ENCODE assay signal across 21 cellular contexts in the genomic region with DNA sequence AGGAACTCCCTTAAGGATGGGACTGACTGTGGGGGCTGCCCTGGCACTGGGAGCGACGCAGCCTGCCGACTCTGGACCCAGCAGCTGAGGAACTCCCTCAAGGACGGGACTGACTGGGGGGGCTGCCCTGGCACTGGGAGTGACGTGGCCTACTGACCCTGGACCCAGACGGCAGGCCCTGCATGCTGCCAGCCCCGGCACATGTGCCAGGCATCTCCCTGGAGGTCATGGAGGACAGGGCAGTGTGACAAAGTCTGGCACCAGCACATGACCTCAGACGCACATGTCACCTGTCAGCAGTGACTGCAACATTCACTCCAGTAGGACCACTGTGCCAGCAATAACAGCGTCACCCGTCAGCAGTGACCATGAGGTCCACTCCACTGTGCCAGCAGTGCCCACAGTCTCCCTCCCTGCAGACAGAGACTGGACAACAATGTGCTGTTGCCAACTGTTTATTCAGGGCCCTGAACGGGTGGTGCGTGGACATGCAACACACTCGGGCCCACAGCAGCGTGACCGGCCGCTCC. TPM values are rescaled to one million over a fixed set of nuclear protein-coding genes. Genes with fewer than 3 reads are reported as not detected.
DNase-seq lines count a peak whose midpoint lies in the region; ATAC-seq, FAIRE-seq and TF ChIP-seq lines count a peak whose summit lies in the region.
"Had no signal": no experiment of that assay in that cellular context is flagged by ENCODE, and none has a peak within 500 bp of the region (broad histone marks: within the 10 kb centered on the region; RNA-seq: fewer than 3 reads in every experiment).

No MANE protein-coding gene starts in this region.

- DNase-seq in A549 (ENCODE audit: low read depth in 1 of 2, low spot score in 1 of 2) (no peak), cerebellum (ENCODE audit: low spot score) (peak; percentile 61), right cardiac atrium (peak; percentile 79 to 85 (median 82)), psoas muscle (peak; percentile 84 to 94), NCI-H2171 (lab: John Stamatoyannopoulos, UW) (no peak)
- DNase-seq: activated naive CD8-positive, alpha-beta T cell treated with anti-CD3 and anti-CD28 coated beads for 36 hours; activated T-cell treated with anti-CD3 and anti-CD28 coated beads, Interleukin-2, amount 50 U/mL, for 48 hours; CD4-positive, CD25-positive, alpha-beta regulatory T cell; cerebellar nuclear complex; foreskin melanocyte; mesendoderm; NCI-H748 treated with DMSO at 0.1 percent for 48 hours; PC-3 had no signal

- no peaks in the 10 kb centered on the region for H3K27me3 Mint-ChIP-seq in stimulated activated memory B cell treated with anti-CD40 and anti-IgM and Interleukin-4, amounts not matched to agents 10 μg/mL and 1 μg/mL and 100 μg/mL, for 72 hours
- H3K27me3 Mint-ChIP-seq: activated naive CD8-positive, alpha-beta T cell treated with anti-CD3 and anti-CD28 coated beads for 36 hours had no signal

- POLR2A ChIA-PET in A549 (lab: Yijun Ruan, JAX): interaction anchor here (1.2 kb wide), 1 partner anchor 38 kb away, joined by 3 read pairs; no protein-coding TSS in a partner anchor

- H3K27me3 ChIP-seq in right cardiac atrium (ENCODE audit: control insufficient read depth, insufficient read depth): no peaks in the 10 kb centered on the region
- no peaks in the 10 kb centered on the region for H3K27me3 ChIP-seq in psoas muscle (ENCODE audit: insufficient read depth in 3 of 3, low read length in 2 of 3)

- H3K4me3 Mint-ChIP-seq in stimulated activated memory B cell treated with anti-CD40 and anti-IgM and Interleukin-4, amounts not matched to agents 10 μg/mL and 1 μg/mL and 100 μg/mL, for 72 hours: no peak overlapping the region
- H3K4me3 Mint-ChIP-seq: activated naive CD8-positive, alpha-beta T cell treated with anti-CD3 and anti-CD28 coated beads for 36 hours had no signal

- peaks cover 11% of the 10 kb centered on the region for H3K4me1 ChIP-seq in A549
- no peaks in the 10 kb centered on the region for H3K4me1 ChIP-seq in right cardiac atrium (ENCODE audit: control insufficient read depth, insufficient read depth, low read length)
- H3K4me1 ChIP-seq in psoas muscle: peaks cover 29% of the 10 kb centered on the region

- TF ChIP-seq POLR2A in A549 (IDR thresholded peaks at IDR 0.05; ENCODE audit: low read length): no peak

- no peak for ATAC-seq in A549
- peak; percentile 63 to 64 for ATAC-seq in right cardiac atrium
- ATAC-seq in psoas muscle: peak; percentile 81 to 83 (median 82)
- no peak for ATAC-seq in stimulated activated memory B cell treated with anti-CD40 and anti-IgM and Interleukin-4, amounts not matched to agents 10 μg/mL and 1 μg/mL and 100 μg/mL, for 72 hours
- ATAC-seq in HG02571 (IDR thresholded peaks at IDR 0.05; ENCODE audit: unreplicated experiment): no peak
- no peak for ATAC-seq in GM21367 (IDR thresholded peaks at IDR 0.05; ENCODE audit: unreplicated experiment)
- ATAC-seq: PC-3 had no signal

- no peak for TF ChIP-seq CTCF in A549 (IDR thresholded peaks at IDR 0.05)
- TF ChIP-seq CTCF in psoas muscle (IDR thresholded peaks at IDR 0.05): no peak

- no peak for TF ChIP-seq RAD21 in A549 (conservative IDR thresholded peaks at IDR 0.05 in 1 of 2, IDR thresholded peaks at IDR 0.05 in 1 of 2)

- TF ChIP-seq EP300 in A549 (IDR thresholded peaks at IDR 0.05): no peak

- 79% methylated on average over 11 of the region's 16 CpGs for WGBS in A549 (ENCODE audit: missing lambda C conversion rate)
- WGBS in right cardiac atrium: 61% methylated on average over 16 of the region's 16 CpGs
- WGBS in psoas muscle, 3 donors: 26 to 36% (median 29%) methylated on average over 16 of the region's 16 CpGs

- H3K36me3 Mint-ChIP-seq in stimulated activated memory B cell treated with anti-CD40 and anti-IgM and Interleukin-4, amounts not matched to agents 10 μg/mL and 1 μg/mL and 100 μg/mL, for 72 hours: peaks cover 56% of the 10 kb centered on the region

- no peak overlapping the region for H3K4me2 ChIP-seq in A549

- peak overlapping the region in 1 of 2 experiments; percentile 35; a peak in 2 of 6 replicates for H3K27ac ChIP-seq in A549
- peak overlapping the region; percentile 85 for H3K27ac ChIP-seq in right cardiac atrium (ENCODE audit: low read length)
- peak overlapping the region; percentile 94 for H3K27ac ChIP-seq in psoas muscle
- H3K27ac ChIP-seq: SK-N-MC had no signal

- no peaks in the 10 kb centered on the region for H3K9me3 Mint-ChIP-seq in stimulated activated memory B cell treated with anti-CD40 and anti-IgM and Interleukin-4, amounts not matched to agents 10 μg/mL and 1 μg/mL and 100 μg/mL, for 72 hours
- H3K9me3 Mint-ChIP-seq: activated naive CD8-positive, alpha-beta T cell treated with anti-CD3 and anti-CD28 coated beads for 36 hours had no signal

- no peak overlapping the region for H3K27ac Mint-ChIP-seq in stimulated activated memory B cell treated with anti-CD40 and anti-IgM and Interleukin-4, amounts not matched to agents 10 μg/mL and 1 μg/mL and 100 μg/mL, for 72 hours
- H3K27ac Mint-ChIP-seq: activated naive CD8-positive, alpha-beta T cell treated with anti-CD3 and anti-CD28 coated beads for 36 hours; CD4-positive, CD25-positive, alpha-beta regulatory T cell had no signal

- intact Hi-C loops in right cardiac atrium (cut with DNase I) (loop anchor here in 3 of 4 donors (5.0 to 10.0 kb wide), 7 partner anchors 58 to 148 kb away; partner anchors contain the start of genes PHPT1 (in 2 of the 3), TMEM141 (in 2 of the 3), AJM1 (in 1 of the 3) and CCDC183 (in 1 of the 3)), psoas muscle (cut with DNase I) (loop anchor here in 1 of 2 donors (5.0 kb wide), 3 partner anchors 38 to 93 kb away; partner anchors contain the start of genes EDF1 and PHPT1)

- peaks cover 14% of the 10 kb centered on the region for H3K4me1 Mint-ChIP-seq in stimulated activated memory B cell treated with anti-CD40 and anti-IgM and Interleukin-4, amounts not matched to agents 10 μg/mL and 1 μg/mL and 100 μg/mL, for 72 hours

- CTCF ChIA-PET in A549 (lab: Yijun Ruan, JAX): interaction anchor here (0.7 to 1.4 kb wide), 2 partner anchors 77 to 127 kb away, joined by 3 read pairs; no protein-coding TSS in a partner anchor

- no peak for FAIRE-seq in A549 (lab: Jason Lieb, UNC)
- FAIRE-seq: TTC549, urothelium cell line had no signal

- no peaks in the 10 kb centered on the region for H3K9me3 ChIP-seq in A549
- H3K9me3 ChIP-seq in right cardiac atrium (ENCODE audit: control insufficient read depth, low read length): no peaks in the 10 kb centered on the region
- H3K9me3 ChIP-seq in psoas muscle: no peaks in the 10 kb centered on the region

- H3K36me3 ChIP-seq in psoas muscle (ENCODE audit: insufficient read depth in 1 of 2, low read depth in 1 of 2): peaks cover 23 to 36% of the 10 kb centered on the region in 2 donors

- H3K4me3 ChIP-seq in A549: no peak overlapping the region
- no peak overlapping the region for H3K4me3 ChIP-seq in right cardiac atrium (ENCODE audit: low read length)
- H3K4me3 ChIP-seq in psoas muscle: peak overlapping the region; percentile 50
- H3K4me3 ChIP-seq: SK-N-MC had no signal

RNA-seq across cellular contexts. Expression of gene FBXW5, which starts 4.5 kb away (rescaled TPM):
- polyA plus RNA-seq in A549 (2011; rRNA removed) (37.3 and 37.5 TPM in 2 replicates), A549 (2017; fragmentation: RNase III; extraction: RNeasy Plus Mini Kit Qiagen cat#74134 plus additional on column Dnase treatment) (59.3 to 61.4 TPM (median 59.5 TPM) in 3 replicates), right cardiac atrium (150 TPM), psoas muscle (100 to 1,000 TPM; 202 to 261 (median 213) TPM)
- polyA plus RNA-seq in A549 (2012; cell fraction: cytosol; rRNA removed): 101 and 139 TPM in 2 replicates
- 343 and 496 TPM in 2 replicates for polyA plus RNA-seq in A549 (2012; cell fraction: nucleus; rRNA removed)
- 54.3 and 84.8 TPM in 2 replicates for polyA minus RNA-seq in A549 (2011; rRNA and poly(A)+ RNA removed)
- total RNA-seq in cerebellum (43.7 TPM), right cardiac atrium (100 to 1,000 TPM; 108 to 139 (median 120) TPM), psoas muscle (100 to 1,000 TPM; 135 to 236 (median 171) TPM)

RNA-seq across cellular contexts. Expression of gene C8G, which starts 5.0 kb away (rescaled TPM):
- polyA plus RNA-seq in A549 (2011; rRNA removed) (0.41 and 0.45 TPM in 2 replicates), A549 (2017; fragmentation: RNase III; extraction: RNeasy Plus Mini Kit Qiagen cat#74134 plus additional on column Dnase treatment) (1.1 to 1.3 TPM (median 1.1 TPM) in 3 replicates), right cardiac atrium (1.4 TPM), psoas muscle (1 to 10 TPM; 3.4 to 6.0 (median 4.5) TPM)
- 1.2 TPM in 2 replicates for polyA plus RNA-seq in A549 (2012; cell fraction: cytosol; rRNA removed)
- 3.6 and 7.5 TPM in 2 replicates for polyA plus RNA-seq in A549 (2012; cell fraction: nucleus; rRNA removed)
- not detected in 2 replicates for polyA minus RNA-seq in A549 (2011; rRNA and poly(A)+ RNA removed)
- total RNA-seq in cerebellum (not detected), right cardiac atrium (1 to 10 TPM; 1.0 to 1.8 (median 1.4) TPM), psoas muscle (1 to 10 TPM; 1.7 to 7.9 (median 5.9) TPM)
- polyA plus RNA-seq: neural cell had no signal

RNA-seq across cellular contexts. Expression of gene LCN12, which starts 12.0 kb away (rescaled TPM):
- polyA plus RNA-seq in A549 (2011; rRNA removed): 0.74 and 1.8 TPM in 2 replicates
- polyA plus RNA-seq in A549 (2012; cell fraction: cytosol; rRNA removed): 1.2 and 1.4 TPM in 2 replicates
- polyA plus RNA-seq in A549 (2012; cell fraction: nucleus; rRNA removed): 24.8 and 36.0 TPM in 2 replicates
- polyA plus RNA-seq in A549 (2017; fragmentation: RNase III; extraction: RNeasy Plus Mini Kit Qiagen cat#74134 plus additional on column Dnase treatment): 2.8 to 3.6 TPM (median 3.0 TPM) in 3 replicates
- polyA minus RNA-seq in A549 (2011; rRNA and poly(A)+ RNA removed): 0.70 and 0.88 TPM in 2 replicates
- 0.36 TPM for total RNA-seq in cerebellum
- 10 to 100 TPM in 3 of 4 donors, 1 to 10 TPM in 1; 9.8 to 21.2 (median 13.1) TPM for total RNA-seq in right cardiac atrium
- 7.0 TPM for polyA plus RNA-seq in right cardiac atrium
- 1 to 10 TPM in 1 of 4 donors, under 1 TPM in 2, not detected in 1; 0.38 to 1.5 (median 0.48) TPM for total RNA-seq in psoas muscle
- polyA plus RNA-seq in psoas muscle: under 1 TPM; 0.06 to 0.17 (median 0.13) TPM
- total RNA-seq: A673 had no signal
- polyA plus RNA-seq: CD4-positive, CD25-positive, alpha-beta regulatory T cell had no signal

RNA-seq across cellular contexts. Expression of gene PTGDS, which starts 37.2 kb away (rescaled TPM):
- 0.31 and 0.33 TPM in 2 replicates for polyA plus RNA-seq in A549 (2011; rRNA removed)
- 0.50 and 0.61 TPM in 2 replicates for polyA plus RNA-seq in A549 (2012; cell fraction: cytosol; rRNA removed)
- 0.66 and 1.0 TPM in 2 replicates for polyA plus RNA-seq in A549 (2012; cell fraction: nucleus; rRNA removed)
- polyA plus RNA-seq in A549 (2017; fragmentation: RNase III; extraction: RNeasy Plus Mini Kit Qiagen cat#74134 plus additional on column Dnase treatment): 0.18 to 0.34 TPM (median 0.26 TPM) in 3 replicates
- polyA minus RNA-seq in A549 (2011; rRNA and poly(A)+ RNA removed): not detected in 2 replicates
- total RNA-seq in cerebellum: 67.5 TPM
- 1,000 to 10,000 TPM; 3,127 to 5,556 (median 4,402) TPM for total RNA-seq in right cardiac atrium
- 6,981 TPM for polyA plus RNA-seq in right cardiac atrium
- 100 to 1,000 TPM in 1 of 4 donors, 10 to 100 TPM in 3; 23.3 to 130 (median 74.3) TPM for total RNA-seq in psoas muscle
- 10 to 100 TPM; 29.9 to 37.9 (median 37.8) TPM for polyA plus RNA-seq in psoas muscle
- total RNA-seq: A673; activated naive CD8-positive, alpha-beta T cell treated with anti-CD3 and anti-CD28 coated beads for 36 hours; PC-3 had no signal

RNA-seq across cellular contexts. Expression of gene LCNL1, which starts 42.7 kb away (rescaled TPM):
- polyA plus RNA-seq in A549 (2011; rRNA removed): 0.04 and 0.19 TPM in 2 replicates
- 0.01 and 0.04 TPM in 2 replicates for polyA plus RNA-seq in A549 (2012; cell fraction: cytosol; rRNA removed)
- polyA plus RNA-seq in A549 (2012; cell fraction: nucleus; rRNA removed): 0.39 and 0.48 TPM in 2 replicates
- 0.05 to 0.08 TPM (median 0.08 TPM) in 3 replicates for polyA plus RNA-seq in A549 (2017; fragmentation: RNase III; extraction: RNeasy Plus Mini Kit Qiagen cat#74134 plus additional on column Dnase treatment)
- not detected in 2 replicates for polyA minus RNA-seq in A549 (2011; rRNA and poly(A)+ RNA removed)
- 0.82 TPM for total RNA-seq in cerebellum
- 10 to 100 TPM in 2 of 4 donors, 1 to 10 TPM in 2; 4.3 to 16.7 (median 9.7) TPM for total RNA-seq in right cardiac atrium
- polyA plus RNA-seq in right cardiac atrium: 2.4 TPM
- total RNA-seq in psoas muscle: under 1 TPM; 0.10 to 0.79 (median 0.38) TPM
- polyA plus RNA-seq in psoas muscle: under 1 TPM; 0.04 to 0.14 (median 0.06) TPM
- total RNA-seq: A673; activated naive CD8-positive, alpha-beta T cell treated with anti-CD3 and anti-CD28 coated beads for 36 hours; CD4-positive, CD25-positive, alpha-beta regulatory T cell; PC-3 had no signal
- polyA plus RNA-seq: CD4-positive, CD25-positive, alpha-beta regulatory T cell; neural cell had no signal

Comparison
In these comparisons a context has a peak if more than half of its experiments do, and no peak if none do; other contexts are left out.
1. ATAC-seq: peak in right cardiac atrium (2 of 2) and psoas muscle (4 of 4); none in A549 (0 of 2), stimulated activated memory B cell treated with anti-CD40 and anti-IgM and Interleukin-4, amounts not matched to agents 10 μg/mL and 1 μg/mL and 100 μg/mL, for 72 hours (single experiment), HG02571 (single experiment) and GM21367 (single experiment).
2. DNase-seq: peak in cerebellum (single experiment), right cardiac atrium (3 of 3) and psoas muscle (2 of 2); none in A549 (0 of 2) and NCI-H2171 (single experiment).